Comparison of ENCODE assay signal across 10 cellular contexts in genomic region chr12:113130457-113131135, GRCh38. TPM values are rescaled to one million over a fixed set of nuclear protein-coding genes. Genes with fewer than 3 reads are reported as not detected.
DNase-seq lines count a peak whose midpoint lies in the region; ATAC-seq and TF ChIP-seq lines count a peak whose summit lies in the region.
"Had no signal": no experiment of that assay in that cellular context is flagged by ENCODE, and none has a peak within 500 bp of the region (broad histone marks: within the 10 kb centered on the region; RNA-seq: fewer than 3 reads in every experiment).

No MANE protein-coding gene starts in this region.

- H3K27me3 Mint-ChIP-seq in activated T-cell treated with anti-CD3 and anti-CD28 coated beads, Interleukin-2, amount 50 U/mL, for 24 hours: no peaks in the 10 kb centered on the region
- H3K27me3 Mint-ChIP-seq: activated naive CD8-positive, alpha-beta T cell had no signal

- no peaks in the 10 kb centered on the region for H3K36me3 Mint-ChIP-seq in activated T-cell treated with anti-CD3 and anti-CD28 coated beads, Interleukin-2, amount 50 U/mL, for 24 hours (ENCODE audit: low read depth)
- H3K36me3 Mint-ChIP-seq: activated naive CD8-positive, alpha-beta T cell had no signal

- no peak overlapping the region for H3K27ac ChIP-seq in OCI-LY3 (ENCODE audit: low read length)

- H3K36me3 ChIP-seq in OCI-LY3 (replicated peaks; ENCODE audit: low read depth, low read length): no peaks in the 10 kb centered on the region

- peak overlapping the region; percentile 66 for H3K4me2 ChIP-seq in OCI-LY3 (ENCODE audit: low read length)

- DNase-seq in GM10266 (ENCODE audit: extremely low spot score) (no peak), epithelial cell of proximal tubule (ENCODE audit: low read depth) (no peak), retinal pigment epithelial cell (ENCODE audit: low read depth) (no peak), NCI-H526 treated with DMSO at 0.1 percent for 48 hours (lab: John Stamatoyannopoulos, UW) (no peak)
- no peak for DNase-seq in activated T-cell treated with anti-CD3 and anti-CD28 coated beads, Interleukin-2, amount 50 U/mL, for 24 hours
- DNase-seq: RPMI8226 had no signal

- no peak overlapping the region for H3K27ac Mint-ChIP-seq in activated T-cell treated with anti-CD3 and anti-CD28 coated beads, Interleukin-2, amount 50 U/mL, for 24 hours
- H3K27ac Mint-ChIP-seq: activated naive CD8-positive, alpha-beta T cell had no signal

- no peaks in the 10 kb centered on the region for H3K79me2 ChIP-seq in OCI-LY3 (ENCODE audit: low read length)

- H3K9ac ChIP-seq in OCI-LY3 (ENCODE audit: low read length): peak overlapping the region; percentile 4; the same call in 1 of the 2 replicates

- H3K4me1 ChIP-seq in OCI-LY3 (ENCODE audit: low read length): peaks cover 21% of the 10 kb centered on the region

- H3K9me3 ChIP-seq in OCI-LY3 (ENCODE audit: insufficient read depth, low read length): no peaks in the 10 kb centered on the region

- peak; percentile 46 for TF ChIP-seq CTCF in GM10266 (IDR thresholded peaks at IDR 0.05; ENCODE audit: control insufficient read depth, insufficient read depth, low read depth, missing control alignments)
- TF ChIP-seq CTCF in OCI-LY3 (IDR thresholded peaks at IDR 0.05; ENCODE audit: low read depth, low read length): peak; percentile 55
- TF ChIP-seq CTCF in epithelial cell of proximal tubule (conservative IDR thresholded peaks at IDR 0.05; ENCODE audit: low read depth, low read length): peak; percentile 75
- peak; percentile 50 for TF ChIP-seq CTCF in retinal pigment epithelial cell (conservative IDR thresholded peaks at IDR 0.05; ENCODE audit: low read depth, low read length)

- peak overlapping the region; percentile 67 for H2AFZ ChIP-seq in OCI-LY3 (ENCODE audit: low read depth, low read length)

- peaks cover 6% of the 10 kb centered on the region for H3K4me1 Mint-ChIP-seq in activated T-cell treated with anti-CD3 and anti-CD28 coated beads, Interleukin-2, amount 50 U/mL, for 24 hours (ENCODE audit: low read depth)

- no peaks in the 10 kb centered on the region for H4K20me1 ChIP-seq in OCI-LY3 (ENCODE audit: insufficient read depth, low read length)

- no peaks in the 10 kb centered on the region for H3K27me3 ChIP-seq in OCI-LY3 (ENCODE audit: low read depth, low read length)

- ATAC-seq in GM19463 (IDR thresholded peaks at IDR 0.05; ENCODE audit: unreplicated experiment) (no peak), HG03342 (IDR thresholded peaks at IDR 0.05; ENCODE audit: unreplicated experiment) (no peak)

- H3K9me3 Mint-ChIP-seq in activated T-cell treated with anti-CD3 and anti-CD28 coated beads, Interleukin-2, amount 50 U/mL, for 24 hours: no peaks in the 10 kb centered on the region

- H3K4me3 ChIP-seq in OCI-LY3 (ENCODE audit: low read length): peak overlapping the region; percentile 55
- H3K4me3 ChIP-seq in epithelial cell of proximal tubule (ENCODE audit: low read depth, low read length): peak overlapping the region; percentile 40
- H3K4me3 ChIP-seq in retinal pigment epithelial cell (ENCODE audit: low read length): no peak overlapping the region

- H3K4me3 Mint-ChIP-seq in activated T-cell treated with anti-CD3 and anti-CD28 coated beads, Interleukin-2, amount 50 U/mL, for 24 hours: no peak overlapping the region
- H3K4me3 Mint-ChIP-seq: activated naive CD8-positive, alpha-beta T cell had no signal

RNA-seq across cellular contexts. Expression of gene RASAL1, which starts 5.0 kb away (rescaled TPM):
- total RNA-seq in epithelial cell of proximal tubule: 2.0 and 2.1 TPM in 2 replicates

RNA-seq across cellular contexts. Expression of gene CFAP73, which starts 18.9 kb away (rescaled TPM):
- total RNA-seq in epithelial cell of proximal tubule: not detected in 2 replicates

RNA-seq across cellular contexts. Expression of gene DDX54, which starts 54.7 kb away (rescaled TPM):
- 97.7 and 112 TPM in 2 replicates for total RNA-seq in epithelial cell of proximal tubule

RNA-seq across cellular contexts. Expression of gene RITA1, which starts 54.9 kb away (rescaled TPM):
- total RNA-seq in epithelial cell of proximal tubule: 26.6 and 37.1 TPM in 2 replicates
